Comparison of ENCODE assay signal across 19 cellular contexts in genomic region chr11:75809991-75810390, GRCh38. TPM values are rescaled to one million over a fixed set of nuclear protein-coding genes. Genes with fewer than 3 reads are reported as not detected.
A peak's percentile ranks its signal among the peaks of the same experiment; 100 is the strongest.
DNase-seq lines count a peak whose midpoint lies in the region; ATAC-seq, FAIRE-seq and TF ChIP-seq lines count a peak whose summit lies in the region.
"Had no signal": no experiment of that assay in that cellular context is flagged by ENCODE, and none has a peak within 500 bp of the region (broad histone marks: within the 10 kb centered on the region; RNA-seq: fewer than 3 reads in every experiment).

No MANE protein-coding gene starts in this region.

- no TSS peak for BruUV-seq in K562 (replicated peaks; lab: Mats Ljungman, UMichigan)

- no peaks in the 10 kb centered on the region for H3K9me3 Mint-ChIP-seq in T-cell

- no peak for ATAC-seq in K562
- ATAC-seq in esophagus mucosa: no peak
- ATAC-seq in T-cell (replicated peaks in 1 of 4): no peak

- TF ChIP-seq POLR2A in GM12891 (IDR thresholded peaks at IDR 0.05; ENCODE audit: low read depth, low read length) (no peak), NB4 (IDR thresholded peaks at IDR 0.05; ENCODE audit: extremely low read depth, insufficient read length) (no peak), K562 (conservative IDR thresholded peaks at IDR 0.05) (no peak)

- no peak overlapping the region for H3K4me2 ChIP-seq in K562 (ENCODE audit: insufficient read depth, low read length)
- H3K4me2 ChIP-seq: PC-9 had no signal

- H3K4me3 ChIP-seq in NB4 (ENCODE audit: low read depth, low read length): no peak overlapping the region
- no peak overlapping the region for H3K4me3 ChIP-seq in K562
- H3K4me3 ChIP-seq: BLaER1 treated with 17β-estradiol and CSF1 and Interleukin-3, amounts not matched to agents 10 nM and 100 nM; HAP-1; PC-9 had no signal

- DNase-seq in AML-193 (lab: John Stamatoyannopoulos, UW) (peak; percentile 37 to 42), GM12891 (ENCODE audit: insufficient read length, low spot score) (no peak), NB4 (ENCODE audit: low read depth) (peak; percentile 51), K562 (ENCODE audit: extremely low read depth in 1 of 4, low spot score in 3 of 4) (no peak), GDM1 (lab: John Stamatoyannopoulos, UW) (no peak), COLO829 (ENCODE audit: low spot score) (no peak), T-cell (no peak)
- DNase-seq: DMS 273 treated with DMSO at 0.1 percent for 48 hours, KBM-7, NCI-H1092 treated with DMSO at 0.1 percent for 48 hours, NCI-H2081 treated with DMSO at 0.1 percent for 48 hours, NCI-H2227 treated with DMSO at 0.1 percent for 48 hours, NCI-H524, PC-9, SW 1271 had no signal

- no peaks in the 10 kb centered on the region for H3K36me3 Mint-ChIP-seq in T-cell

- 55% methylated on average over 2 of the region's 2 CpGs for WGBS in K562 (ENCODE audit: insufficient coverage, low coverage, missing lambda C conversion rate)

- no peaks in the 10 kb centered on the region for H3K9me1 ChIP-seq in K562 (ENCODE audit: control insufficient read depth, insufficient read depth, low read length)

- TF ChIP-seq EP300 in K562 (IDR thresholded peaks at IDR 0.05; ENCODE audit: low read length): no peak

- peaks cover 9 to 20% of the 10 kb centered on the region in 2 experiments for H3K4me1 ChIP-seq in K562 (replicated peaks in 1 of 2; ENCODE audit: control insufficient read depth in 2 of 2, insufficient read depth in 2 of 2, low read length in 2 of 2)

- intact Hi-C loops in K562 (cut with micrococcal nuclease): no loop called here

- peak; percentile 52 for FAIRE-seq in GM12891 (lab: Jason Lieb, UNC)
- no peak for FAIRE-seq in K562 (lab: Jason Lieb, UNC)
- FAIRE-seq: HTR-8/SVneo had no signal

- no peaks in the 10 kb centered on the region for H3K36me3 ChIP-seq in K562 (ENCODE audit: control insufficient read depth, insufficient read depth, low read length)
- H3K36me3 ChIP-seq: BLaER1 treated with 17β-estradiol and CSF1 and Interleukin-3, amounts not matched to agents 10 nM and 100 nM; HAP-1 had no signal

- peak overlapping the region; percentile 45 for H2AFZ ChIP-seq in K562 (ENCODE audit: low read depth, low read length)
- H2AFZ ChIP-seq: PC-9 had no signal

- H4K20me1 ChIP-seq in K562 (replicated peaks; ENCODE audit: control insufficient read depth, insufficient read depth, low read length): no peaks in the 10 kb centered on the region
- H4K20me1 ChIP-seq: BLaER1 treated with 17β-estradiol and CSF1 and Interleukin-3, amounts not matched to agents 10 nM and 100 nM had no signal

- no peak overlapping the region for H3K27ac ChIP-seq in K562 (ENCODE audit: extremely low read depth, low read depth, low read length)
- H3K27ac ChIP-seq: BLaER1 treated with 17β-estradiol and CSF1 and Interleukin-3, amounts not matched to agents 10 nM and 100 nM; PC-9 had no signal

- H3K27me3 Mint-ChIP-seq in T-cell: peaks cover 0 to 2% of the 10 kb centered on the region in 2 donors

- POLR2A ChIA-PET in K562 (lab: Yijun Ruan, JAX) (interaction anchor here (0.5 to 1.1 kb wide), 4 partner anchors 13 to 821 kb away, joined by 3 to 5 read pairs (median 3); no protein-coding TSS in a partner anchor), T-cell (lab: Charles Lee) (no interaction called here)

- no peak for TF ChIP-seq CTCF in NB4 (IDR thresholded peaks at IDR 0.05; ENCODE audit: low read depth, low read length)
- no peak for TF ChIP-seq CTCF in K562 (IDR thresholded peaks at IDR 0.05 in 2 of 3, conservative IDR thresholded peaks at IDR 0.05 in 1 of 3; ENCODE audit: insufficient read depth in 2 of 3, low read depth in 1 of 3, low read length in 3 of 3)

- no peak overlapping the region for H3K9ac ChIP-seq in K562 (ENCODE audit: insufficient read depth in 1 of 2, low read depth in 2 of 2, low read length in 2 of 2)
- H3K9ac ChIP-seq: BLaER1 treated with 17β-estradiol and CSF1 and Interleukin-3, amounts not matched to agents 10 nM and 100 nM had no signal

- H3K27me3 ChIP-seq in K562 (ENCODE audit: control insufficient read depth in 2 of 2, insufficient read depth in 2 of 2, low read length in 2 of 2): no peaks in the 10 kb centered on the region
- H3K27me3 ChIP-seq: BLaER1 treated with 17β-estradiol and CSF1 and Interleukin-3, amounts not matched to agents 10 nM and 100 nM had no signal

- CTCF ChIA-PET in K562 (lab: Yijun Ruan, JAX; ENCODE audit: low intra/inter-chr PET ratio) (no interaction called here), T-cell (lab: Charles Lee) (no interaction called here)

- H3K9me3 ChIP-seq in K562 (replicated peaks; ENCODE audit: control insufficient read depth, insufficient read depth, low read depth, low read length): no peaks in the 10 kb centered on the region
- H3K9me3 ChIP-seq: BLaER1 treated with 17β-estradiol and CSF1 and Interleukin-3, amounts not matched to agents 10 nM and 100 nM; HAP-1 had no signal

- H3K79me2 ChIP-seq in K562 (ENCODE audit: control insufficient read depth, insufficient read depth, low read length): no peaks in the 10 kb centered on the region

- no peak for TF ChIP-seq RAD21 in K562 (CRISPR knock-in tag; conservative IDR thresholded peaks at IDR 0.05 in 1 of 2, IDR thresholded peaks at IDR 0.05 in 1 of 2)

- peaks cover 8 to 16% (median 14%) of the 10 kb centered on the region in 3 donors for H3K4me1 Mint-ChIP-seq in T-cell

- no peak overlapping the region for H3K27ac Mint-ChIP-seq in T-cell

- in situ Hi-C loops in K562 (cut with MboI): loop anchor here (5.0 kb wide), 1 partner anchor 57 kb away; no protein-coding TSS in a partner anchor

- H3K4me3 Mint-ChIP-seq in T-cell: no peak overlapping the region

TF ChIP-seq in GM12891, 5 proteins besides CTCF, POLR2A, EP300 and RAD21:
- TF ChIP-seq SPI1 (IDR thresholded peaks at IDR 0.05; ENCODE audit: low read depth, low read length): no peak
- no peak for TF ChIP-seq PAX5 (IDR thresholded peaks at IDR 0.05; ENCODE audit: insufficient read depth, low read length, severe bottlenecking)
- TF ChIP-seq POU2F2 (IDR thresholded peaks at IDR 0.05; ENCODE audit: low read depth, low read length): no peak
- TF ChIP-seq TAF1 (IDR thresholded peaks at IDR 0.05; ENCODE audit: low read depth, low read length): no peak
- TF ChIP-seq POLR2AphosphoS5 (IDR thresholded peaks at IDR 0.05; ENCODE audit: low read depth, low read length): no peak

TF ChIP-seq in K562, 482 proteins besides CTCF, POLR2A, EP300 and RAD21 (continues in another document):
- TF ChIP-seq DDX20 (tag; IDR thresholded peaks at IDR 0.05; ENCODE audit: low read depth) (no peak), ZNF124 (CRISPR knock-in tag; IDR thresholded peaks at IDR 0.05) (no peak), ZKSCAN8 (CRISPR knock-in tag; IDR thresholded peaks at IDR 0.05) (no peak), NR2C1 (IDR thresholded peaks at IDR 0.05) (no peak), NR2C1 (tag; IDR thresholded peaks at IDR 0.05) (no peak), DLX4 (CRISPR knock-in tag; IDR thresholded peaks at IDR 0.05) (no peak), CBX3 (IDR thresholded peaks at IDR 0.05; ENCODE audit: borderline replicate concordance in 1 of 2, low read length in 2 of 2) (no peak)

RNA-seq across cellular contexts. Expression of gene UVRAG, which starts 5.0 kb away (rescaled TPM):
- 26.7 TPM for polyA plus RNA-seq in GM12891 (2012; ENCODE audit: low read depth, missing spikeins)
- total RNA-seq in K562 (2011; cell fraction: chromatin; rRNA removed; ENCODE audit: low replicate concordance): 37.0 and 117 TPM in 2 replicates
- 12.7 and 16.6 TPM in 2 replicates for total RNA-seq in K562 (2011; cell fraction: nucleolus; rRNA removed)
- 46.7 and 79.5 TPM in 2 replicates for total RNA-seq in K562 (2011; cell fraction: nucleoplasm; rRNA removed)
- 10.5 and 12.3 TPM in 2 replicates for total RNA-seq in K562 (2014; rRNA removed)
- 17.6 and 21.0 TPM in 2 replicates for total RNA-seq in K562 (2014; rRNA removed; fragmentation: Illumina TruSeq; extraction: Trizol)
- total RNA-seq in K562 (2015; rRNA removed; fragmentation: Illumina TruSeq; extraction: Trizol): 15.8 and 17.8 TPM in 2 replicates
- total RNA-seq in K562 (2021): 16.0 TPM in 2 replicates
- 10.2 and 12.4 TPM in 2 replicates for polyA plus RNA-seq in K562 (2011; rRNA removed)
- polyA plus RNA-seq in K562 (2011; cell fraction: cytosol; rRNA removed): 5.0 and 6.4 TPM in 2 replicates
- 10.7 and 13.0 TPM in 2 replicates for polyA plus RNA-seq in K562 (2011; cell fraction: nucleus; rRNA removed)
- polyA plus RNA-seq in K562 (2012): 10.5 and 10.6 TPM in 2 replicates
- polyA plus RNA-seq in K562 (2014; fragmentation: Illumina TruSeq; extraction: Trizol): 11.0 and 13.8 TPM in 2 replicates
- polyA plus RNA-seq in K562 (2014; fragmentation: Nextera tagmentation; extraction: Ambion mirVana): 1 to 10 TPM; 3.1 to 5.2 TPM
- 9.2 and 9.4 TPM in 2 replicates for polyA plus RNA-seq in K562 (2014; rRNA removed)
- 32.2 and 40.2 TPM in 2 replicates for polyA minus RNA-seq in K562 (2011; rRNA and poly(A)+ RNA removed)
- 6.5 and 6.9 TPM in 2 replicates for polyA minus RNA-seq in K562 (2011; cell fraction: cytosol; rRNA and poly(A)+ RNA removed)
- polyA minus RNA-seq in K562 (2011; cell fraction: nucleus; rRNA and poly(A)+ RNA removed): 31.5 and 58.0 TPM in 2 replicates
- 8.8 TPM for total RNA-seq in esophagus mucosa
- total RNA-seq in T-cell: 10 to 100 TPM; 22.4 to 32.8 (median 27.6) TPM

RNA-seq across cellular contexts. Expression of gene DGAT2, which starts 41.4 kb away (rescaled TPM):
- polyA plus RNA-seq in GM12891 (2012; ENCODE audit: low read depth, missing spikeins): 4.6 TPM
- total RNA-seq in K562 (2011; cell fraction: chromatin; rRNA removed; ENCODE audit: low replicate concordance): 1.3 and 3.1 TPM in 2 replicates
- total RNA-seq in K562 (2011; cell fraction: nucleolus; rRNA removed): 2.9 and 3.2 TPM in 2 replicates
- 4.6 and 4.7 TPM in 2 replicates for total RNA-seq in K562 (2011; cell fraction: nucleoplasm; rRNA removed)
- total RNA-seq in K562 (2014; rRNA removed) (2.0 and 2.5 TPM in 2 replicates), K562 (2014; rRNA removed; fragmentation: Illumina TruSeq; extraction: Trizol) (1.6 and 2.2 TPM in 2 replicates), K562 (2015; rRNA removed; fragmentation: Illumina TruSeq; extraction: Trizol) (1.6 and 1.7 TPM in 2 replicates), K562 (2021) (2.2 TPM in 2 replicates), esophagus mucosa (12.4 TPM), T-cell (1 to 10 TPM in 1 of 5 donors, under 1 TPM in 4; 0.14 to 1.2 (median 0.61) TPM)
- polyA plus RNA-seq in K562 (2011; rRNA removed) (1.8 TPM in 2 replicates), K562 (2014; fragmentation: Illumina TruSeq; extraction: Trizol) (2.3 and 2.4 TPM in 2 replicates), K562 (2014; fragmentation: Nextera tagmentation; extraction: Ambion mirVana) (under 1 TPM; 0.68 to 0.69 TPM), K562 (2014; rRNA removed) (2.2 and 2.8 TPM in 2 replicates)
- 2.0 and 2.3 TPM in 2 replicates for polyA plus RNA-seq in K562 (2011; cell fraction: cytosol; rRNA removed)
- polyA plus RNA-seq in K562 (2011; cell fraction: nucleus; rRNA removed): 1.1 and 1.6 TPM in 2 replicates
- polyA plus RNA-seq in K562 (2012): 2.6 and 4.4 TPM in 2 replicates
- polyA minus RNA-seq in K562 (2011; rRNA and poly(A)+ RNA removed): 1.6 and 2.0 TPM in 2 replicates
- 0.55 and 2.0 TPM in 2 replicates for polyA minus RNA-seq in K562 (2011; cell fraction: cytosol; rRNA and poly(A)+ RNA removed)
- 0.33 and 0.67 TPM in 2 replicates for polyA minus RNA-seq in K562 (2011; cell fraction: nucleus; rRNA and poly(A)+ RNA removed)

Comparison
In these comparisons a context has a peak if more than half of its experiments do, and no peak if none do; other contexts are left out.
1. DNase-seq: peak in AML-193 (2 of 2) and NB4 (single experiment); none in GM12891 (single experiment), K562 (0 of 4), GDM1 (single experiment), COLO829 (single experiment) and T-cell (0 of 34).